Comparison of ENCODE assay signal across 7 cellular contexts in genomic region chr4:128863314-128864075, GRCh38. TPM values are rescaled to one million over a fixed set of nuclear protein-coding genes. Genes with fewer than 3 reads are reported as not detected.
DNase-seq lines count a peak whose midpoint lies in the region; ATAC-seq and TF ChIP-seq lines count a peak whose summit lies in the region.

No MANE protein-coding gene starts in this region.

- peaks cover 8% of the 10 kb centered on the region for H3K36me3 Mint-ChIP-seq in IgD-negative memory B cell
- H3K36me3 Mint-ChIP-seq in osteocyte (ENCODE audit: unreplicated experiment) = peaks cover 21% of the 10 kb centered on the region

- H3K4me1 ChIP-seq in RWPE2 (ENCODE audit: insufficient read depth, poor library complexity, severe bottlenecking) (no peaks in the 10 kb centered on the region), gastroesophageal sphincter (peaks cover 0 to 39% (median 11%) of the 10 kb centered on the region in 3 donors), upper lobe of left lung (peaks cover 0 to 24% (median 17%) of the 10 kb centered on the region in 4 donors)

- H3K36me3 ChIP-seq in RWPE2 (ENCODE audit: low read depth) (peaks cover 52% of the 10 kb centered on the region), gastroesophageal sphincter (peaks cover 0 to 94% of the 10 kb centered on the region in 2 donors), upper lobe of left lung (peaks cover 5 to 75% (median 40%) of the 10 kb centered on the region in 4 donors)

- H3K27ac ChIP-seq in RWPE2 (ENCODE audit: poor library complexity, severe bottlenecking) (no peak overlapping the region), gastroesophageal sphincter (peak overlapping the region in 1 of 4 donors; percentile 20), upper lobe of left lung (peak overlapping the region; percentile 16 to 50 (median 36))

- TF ChIP-seq CTCF in GM12873 (IDR thresholded peaks at IDR 0.05; ENCODE audit: insufficient read depth, low read depth, low read length, missing control alignments) = peak; percentile 88
- TF ChIP-seq CTCF in RWPE2 (IDR thresholded peaks at IDR 0.05; ENCODE audit: poor library complexity, severe bottlenecking) = peak; percentile 88
- TF ChIP-seq CTCF in gastroesophageal sphincter (IDR thresholded peaks at IDR 0.05) = peak; percentile 88 to 91 (median 88)
- TF ChIP-seq CTCF in osteocyte (IDR thresholded peaks at IDR 0.05) = peak; percentile 92
- peak; percentile 56 to 82 (median 72) for TF ChIP-seq CTCF in upper lobe of left lung (IDR thresholded peaks at IDR 0.05)

- H3K9me3 Mint-ChIP-seq in IgD-negative memory B cell (no peaks in the 10 kb centered on the region), osteocyte (ENCODE audit: unreplicated experiment) (no peaks in the 10 kb centered on the region)

- WGBS in gastroesophageal sphincter (ENCODE audit: low coverage in 1 of 2), 2 donors = 33 to 51% methylated on average over 4 to 10 of the region's 10 CpGs
- 43 to 52% methylated on average over 10 of the region's 10 CpGs for WGBS in upper lobe of left lung, 2 donors

- H3K27ac Mint-ChIP-seq in IgD-negative memory B cell (peak overlapping the region in 2 of 3 donors; percentile 28 to 83), osteocyte (ENCODE audit: unreplicated experiment) (no peak overlapping the region)

- TF ChIP-seq EP300 in gastroesophageal sphincter (IDR thresholded peaks at IDR 0.05) (no peak), upper lobe of left lung (IDR thresholded peaks at IDR 0.05) (no peak)

- H3K27me3 Mint-ChIP-seq in IgD-negative memory B cell (no peaks in the 10 kb centered on the region), osteocyte (ENCODE audit: unreplicated experiment) (no peaks in the 10 kb centered on the region)

- H3K27me3 ChIP-seq in RWPE2 (ENCODE audit: insufficient read depth, poor library complexity, severe bottlenecking) (no peaks in the 10 kb centered on the region), gastroesophageal sphincter (no peaks in the 10 kb centered on the region), upper lobe of left lung (no peaks in the 10 kb centered on the region)

- H3K4me1 Mint-ChIP-seq in IgD-negative memory B cell (peaks cover 13 to 30% (median 24%) of the 10 kb centered on the region in 3 donors), osteocyte (ENCODE audit: unreplicated experiment) (peaks cover 14% of the 10 kb centered on the region)

- DNase-seq in RWPE2 (ENCODE audit: low spot score) (no peak), osteocyte (ENCODE audit: extremely low spot score, unreplicated experiment) (peak; percentile 91), upper lobe of left lung (peak in 1 of 2 donors; percentile 67)
- peak; percentile 14 to 48 (median 31) for DNase-seq in activated naive CD4-positive, alpha-beta T cell (lab: John Stamatoyannopoulos, UW)

- TF ChIP-seq POLR2A in gastroesophageal sphincter (IDR thresholded peaks at IDR 0.05) (no peak), upper lobe of left lung (IDR thresholded peaks at IDR 0.05) (no peak)

- H3K4me3 Mint-ChIP-seq in IgD-negative memory B cell (no peak overlapping the region), osteocyte (ENCODE audit: unreplicated experiment) (no peak overlapping the region)

- H3K4me3 ChIP-seq in RWPE2 (ENCODE audit: severe bottlenecking) (no peak overlapping the region), gastroesophageal sphincter (no peak overlapping the region), upper lobe of left lung (no peak overlapping the region)

- ATAC-seq in RWPE2 (ENCODE audit: low read depth) = peak; percentile 82
- ATAC-seq in gastroesophageal sphincter = peak; percentile 74
- peak; percentile 74 to 81 for ATAC-seq in upper lobe of left lung (ENCODE audit: low FRiP score in 2 of 2)

- H3K9me3 ChIP-seq in RWPE2 (ENCODE audit: severe bottlenecking) = no peaks in the 10 kb centered on the region
- H3K9me3 ChIP-seq in gastroesophageal sphincter = no peaks in the 10 kb centered on the region
- H3K9me3 ChIP-seq in upper lobe of left lung = no peaks in the 10 kb centered on the region

RNA-seq across cellular contexts. Expression of gene JADE1, which starts 54.0 kb away (rescaled TPM):
- 34.6 TPM for polyA plus RNA-seq in IgD-negative memory B cell
- 100 to 1,000 TPM in 1 of 4 donors, 10 to 100 TPM in 3; 45.5 to 112 (median 63.5) TPM for total RNA-seq in gastroesophageal sphincter
- 19.7 and 20.4 TPM in 2 replicates for total RNA-seq in osteocyte
- total RNA-seq in upper lobe of left lung = 10 to 100 TPM; 26.2 to 46.5 (median 38.1) TPM
